ENCODE assay signal across 8 cellular contexts in genomic region chr7:141754939-141755338, GRCh38. TPM values are rescaled to one million over a fixed set of nuclear protein-coding genes. Genes with fewer than 3 reads are reported as not detected.
DNase-seq lines count a peak whose midpoint lies in the region; ATAC-seq and TF ChIP-seq lines count a peak whose summit lies in the region.

No MANE protein-coding gene starts in this region.

- peak; percentile 76 for ATAC-seq in GM19351 (IDR thresholded peaks at IDR 0.05; ENCODE audit: unreplicated experiment)
- ATAC-seq in RWPE2 (ENCODE audit: low read depth) = no peak
- no peak for ATAC-seq in HG03159 (IDR thresholded peaks at IDR 0.05; ENCODE audit: unreplicated experiment)
- no peak for ATAC-seq in GM19452 (IDR thresholded peaks at IDR 0.05; ENCODE audit: unreplicated experiment)

- POLR2A ChIA-PET in BJ (lab: Charles Lee) = no interaction called here

- H3K4me3 ChIP-seq in BJ (ENCODE audit: low read depth, low read length) (no peak overlapping the region), RWPE2 (ENCODE audit: severe bottlenecking) (no peak overlapping the region)

- H3K4me1 ChIP-seq in RWPE2 (ENCODE audit: insufficient read depth, poor library complexity, severe bottlenecking) = no peaks in the 10 kb centered on the region

- no peaks in the 10 kb centered on the region for H3K27me3 ChIP-seq in BJ (ENCODE audit: control insufficient read depth, insufficient read depth, low read length)
- no peaks in the 10 kb centered on the region for H3K27me3 ChIP-seq in RWPE2 (ENCODE audit: insufficient read depth, poor library complexity, severe bottlenecking)

- peaks cover 8% of the 10 kb centered on the region for H3K9me3 ChIP-seq in RWPE2 (ENCODE audit: severe bottlenecking)

- H3K36me3 ChIP-seq in BJ (ENCODE audit: control insufficient read depth, insufficient read depth, low read length) (peaks cover 12% of the 10 kb centered on the region), RWPE2 (ENCODE audit: low read depth) (peaks cover 70% of the 10 kb centered on the region)

- DNase-seq in BJ (ENCODE audit: low read depth) (no peak), RWPE2 (ENCODE audit: low spot score) (no peak), iPS-NIHi11 (ENCODE audit: low spot score) (peak; percentile 54), T-helper 9 cell (no peak), OCI-M2 (lab: John Stamatoyannopoulos, UW; ENCODE audit: unreplicated experiment) (no peak)

- TF ChIP-seq CTCF in BJ (IDR thresholded peaks at IDR 0.05; ENCODE audit: insufficient read depth, low read depth, low read length) = peak; percentile 45
- peak; percentile 42 for TF ChIP-seq CTCF in RWPE2 (IDR thresholded peaks at IDR 0.05; ENCODE audit: poor library complexity, severe bottlenecking)

- no peak overlapping the region for H3K27ac ChIP-seq in RWPE2 (ENCODE audit: poor library complexity, severe bottlenecking)

- CTCF ChIA-PET in BJ (lab: Yijun Ruan, JAX) = interaction anchor here (1.8 kb wide), 1 partner anchor 31 kb away, joined by 6 read pairs; no protein-coding TSS in a partner anchor

RNA-seq across cellular contexts. Expression of gene TAS2R3, which starts 9.0 kb away (rescaled TPM):
- 0.29 TPM in 1 of 2 replicates, not detected in the other for polyA plus RNA-seq in BJ (2011; rRNA removed)
- polyA minus RNA-seq in BJ (2011; rRNA and poly(A)+ RNA removed) = 2.0 and 2.8 TPM in 2 replicates

RNA-seq across cellular contexts. Expression of gene SSBP1, which starts 16.8 kb away (rescaled TPM):
- 55.0 and 139 TPM in 2 replicates for polyA plus RNA-seq in BJ (2011; rRNA removed)
- polyA minus RNA-seq in BJ (2011; rRNA and poly(A)+ RNA removed) = 12.0 and 17.9 TPM in 2 replicates

RNA-seq across cellular contexts. Expression of gene TAS2R4, which starts 21.5 kb away (rescaled TPM):
- 0.12 and 0.23 TPM in 2 replicates for polyA plus RNA-seq in BJ (2011; rRNA removed)
- 0.62 and 1.1 TPM in 2 replicates for polyA minus RNA-seq in BJ (2011; rRNA and poly(A)+ RNA removed)

RNA-seq across cellular contexts. Expression of gene TAS2R5, which starts 35.1 kb away (rescaled TPM):
- 0.43 and 0.64 TPM in 2 replicates for polyA plus RNA-seq in BJ (2011; rRNA removed)
- 1.5 and 1.7 TPM in 2 replicates for polyA minus RNA-seq in BJ (2011; rRNA and poly(A)+ RNA removed)

RNA-seq across cellular contexts. Expression of gene WEE2, which starts 46.8 kb away (rescaled TPM):
- not detected in 2 replicates for polyA plus RNA-seq in BJ (2011; rRNA removed)
- not detected in 2 replicates for polyA minus RNA-seq in BJ (2011; rRNA and poly(A)+ RNA removed)
